In the genomic region with DNA sequence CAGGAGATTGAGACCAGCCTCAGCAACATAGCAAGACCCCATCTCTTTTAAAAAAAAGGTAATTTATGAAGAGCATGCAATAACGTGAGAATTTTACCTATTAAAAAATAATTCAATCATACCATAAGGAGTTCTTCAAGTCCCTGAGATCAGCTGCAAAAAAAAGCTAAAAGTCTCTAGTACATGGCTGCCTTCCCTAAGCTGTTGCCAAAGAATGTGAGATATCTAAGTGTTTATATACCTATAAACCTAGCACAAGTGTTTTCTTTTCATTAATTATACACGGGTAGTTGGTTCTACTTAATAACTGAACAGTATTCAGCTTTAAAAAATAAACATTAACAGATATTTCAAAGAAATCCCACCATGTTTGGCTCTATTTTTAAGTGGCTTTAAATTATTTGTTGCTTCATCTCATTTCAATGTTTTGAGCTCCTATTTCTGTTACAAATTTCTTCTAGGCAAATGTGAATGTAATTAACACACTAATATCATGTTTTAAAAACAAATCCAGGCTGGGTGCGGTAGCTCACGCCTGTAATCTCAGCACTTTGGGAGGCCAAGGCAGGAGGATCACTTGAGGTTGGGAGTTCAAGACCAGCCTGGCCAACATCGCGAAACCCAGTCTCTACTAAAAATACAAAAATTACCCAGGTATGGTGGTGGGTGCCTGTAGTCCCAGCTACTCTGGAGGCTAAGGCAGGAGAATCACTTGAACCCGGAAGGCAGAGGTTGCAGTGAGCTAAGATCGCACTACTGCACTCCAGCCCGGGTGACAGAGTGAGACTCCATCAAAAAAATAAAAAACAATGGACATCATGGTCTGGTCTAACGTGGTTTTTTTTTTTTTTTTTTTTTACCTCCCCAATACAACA, we compare ENCODE assay signal across 1 cellular context.
TF ChIP-seq lines count a peak whose summit lies in the region.

No MANE protein-coding gene starts in this region.

TF ChIP-seq in WTC11, 78 proteins besides CTCF, POLR2A, EP300 and RAD21 (continued from another document):
- TF ChIP-seq, protein P1, sequence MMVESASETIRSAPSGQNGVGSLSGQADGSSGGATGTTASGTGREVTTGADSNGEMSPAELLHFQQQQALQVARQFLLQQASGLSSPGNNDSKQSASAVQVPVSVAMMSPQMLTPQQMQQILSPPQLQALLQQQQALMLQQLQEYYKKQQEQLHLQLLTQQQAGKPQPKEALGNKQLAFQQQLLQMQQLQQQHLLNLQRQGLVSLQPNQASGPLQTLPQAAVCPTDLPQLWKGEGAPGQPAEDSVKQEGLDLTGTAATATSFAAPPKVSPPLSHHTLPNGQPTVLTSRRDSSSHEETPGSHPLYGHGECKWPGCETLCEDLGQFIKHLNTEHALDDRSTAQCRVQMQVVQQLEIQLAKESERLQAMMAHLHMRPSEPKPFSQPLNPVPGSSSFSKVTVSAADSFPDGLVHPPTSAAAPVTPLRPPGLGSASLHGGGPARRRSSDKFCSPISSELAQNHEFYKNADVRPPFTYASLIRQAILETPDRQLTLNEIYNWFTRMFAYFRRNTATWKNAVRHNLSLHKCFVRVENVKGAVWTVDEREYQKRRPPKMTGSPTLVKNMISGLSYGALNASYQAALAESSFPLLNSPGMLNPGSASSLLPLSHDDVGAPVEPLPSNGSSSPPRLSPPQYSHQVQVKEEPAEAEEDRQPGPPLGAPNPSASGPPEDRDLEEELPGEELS (CRISPR knock-in tag; IDR thresholded peaks at IDR 0.05), result no peak
- TF ChIP-seq ZNF121 (CRISPR knock-in tag; IDR thresholded peaks at IDR 0.05), result no peak
- TF ChIP-seq NFE2L1 (CRISPR knock-in tag; IDR thresholded peaks at IDR 0.05), result no peak
